ENCODE assay signal across 12 cellular contexts in genomic region chr17:49997256-49997735, GRCh38. TPM values are rescaled to one million over a fixed set of nuclear protein-coding genes. Genes with fewer than 3 reads are reported as not detected.
DNase-seq lines count a peak whose midpoint lies in the region; ATAC-seq, FAIRE-seq and TF ChIP-seq lines count a peak whose summit lies in the region.
"Had no signal": no experiment of that assay in that cellular context is flagged by ENCODE, and none has a peak within 500 bp of the region (broad histone marks: within the 10 kb centered on the region; RNA-seq: fewer than 3 reads in every experiment).

No MANE protein-coding gene starts in this region.

- H3K4me1 ChIP-seq in heart right ventricle (peaks cover 7 to 37% (median 31%) of the 10 kb centered on the region in 9 donors), iPS-18a (ENCODE audit: control insufficient read depth, low read depth, low read length) (no peaks in the 10 kb centered on the region)

- H3K4me3 Mint-ChIP-seq in type B pancreatic cell, result peak overlapping the region; percentile 65

- H3K4me1 Mint-ChIP-seq in type B pancreatic cell (ENCODE audit: unreplicated experiment), result peaks cover 25% of the 10 kb centered on the region

- H3K9me3 ChIP-seq in heart right ventricle, result no peaks in the 10 kb centered on the region
- H3K9me3 ChIP-seq in SK-N-MC (ENCODE audit: low read depth, low read length), result no peaks in the 10 kb centered on the region
- no peaks in the 10 kb centered on the region for H3K9me3 ChIP-seq in iPS-18a (ENCODE audit: control insufficient read depth, low read depth, low read length)
- H3K9me3 ChIP-seq: uterus had no signal

- FAIRE-seq in urothelium cell line (lab: Jason Lieb, UNC), result no peak

- DNase-seq in heart right ventricle (no peak), left ventricle myocardium superior (no peak), SK-N-MC (ENCODE audit: low read depth, low spot score) (no peak), type B pancreatic cell (ENCODE audit: extremely low spot score, unreplicated experiment) (no peak), urothelium cell line (ENCODE audit: low spot score) (no peak)

- peak overlapping the region in 8 of 10 donors; percentile 31 to 53 (median 45) for H3K4me3 ChIP-seq in heart right ventricle
- H3K4me3 ChIP-seq in SK-N-MC, result peak overlapping the region; percentile 83
- H3K4me3 ChIP-seq in iPS-18a (ENCODE audit: low read length), result peak overlapping the region; percentile 41

- intact Hi-C loops in heart right ventricle (cut with DNase I) (loop anchor here (1.0 to 10.0 kb wide), 12 partner anchors 45 to 430 kb away; partner anchors contain the start of gene SLC35B1 (in 6 of the 10)), left ventricle myocardium superior (cut with micrococcal nuclease) (loop anchor here (5.0 kb wide), 2 partner anchors 120 to 135 kb away; no protein-coding TSS in a partner anchor)

- H3K27ac ChIP-seq in heart right ventricle (no peak overlapping the region), SK-N-MC (no peak overlapping the region), iPS-18a (ENCODE audit: low read length) (no peak overlapping the region)
- H3K27ac ChIP-seq: parathyroid adenoma, uterus had no signal

- H3K36me3 ChIP-seq in heart right ventricle (no peaks in the 10 kb centered on the region), SK-N-MC (ENCODE audit: insufficient read depth, low read length) (no peaks in the 10 kb centered on the region), iPS-18a (ENCODE audit: control insufficient read depth, low read depth, low read length) (no peaks in the 10 kb centered on the region)
- H3K36me3 ChIP-seq: uterus had no signal

- H3K9ac ChIP-seq in SK-N-MC (ENCODE audit: insufficient read length) (no peak overlapping the region), iPS-18a (ENCODE audit: low read length) (no peak overlapping the region)
- H3K9ac ChIP-seq: parathyroid adenoma had no signal

- H3K27me3 ChIP-seq in heart right ventricle, result peaks cover 29 to 99% (median 96%) of the 10 kb centered on the region in 7 donors
- peaks cover 91% of the 10 kb centered on the region for H3K27me3 ChIP-seq in iPS-18a (ENCODE audit: control insufficient read depth, insufficient read depth, low read length)

- ATAC-seq in heart right ventricle (no peak), left ventricle myocardium superior (no peak), HG02884 (IDR thresholded peaks at IDR 0.05; ENCODE audit: unreplicated experiment) (no peak), HG03432 (IDR thresholded peaks at IDR 0.05; ENCODE audit: unreplicated experiment) (no peak)

- H3K27ac Mint-ChIP-seq in type B pancreatic cell, result no peak overlapping the region
- H3K27ac Mint-ChIP-seq: dendritic cell treated with granulocyte-macrophage colony-stimulating factor and Interleukin-4, amounts not matched to agents 40 ng/mL and 50 ng/mL, for 4 days had no signal

- H3K9me3 Mint-ChIP-seq in type B pancreatic cell, result no peaks in the 10 kb centered on the region
- H3K9me3 Mint-ChIP-seq: dendritic cell treated with granulocyte-macrophage colony-stimulating factor and Interleukin-4, amounts not matched to agents 40 ng/mL and 50 ng/mL, for 4 days had no signal

- WGBS in heart right ventricle, 2 donors, result 35 to 39% methylated on average over 8 of the region's 8 CpGs

- no peaks in the 10 kb centered on the region for H3K36me3 Mint-ChIP-seq in type B pancreatic cell

- H3K27me3 Mint-ChIP-seq in type B pancreatic cell, result peaks cover 80% of the 10 kb centered on the region

- TF ChIP-seq CTCF in heart right ventricle (IDR thresholded peaks at IDR 0.05), result no peak
- no peak for TF ChIP-seq CTCF in type B pancreatic cell (conservative IDR thresholded peaks at IDR 0.05)

RNA-seq across cellular contexts. Expression of gene DLX3, which starts 2.3 kb away (rescaled TPM):
- total RNA-seq in heart right ventricle (under 1 TPM in 2 of 10 donors, not detected in 8; 0.11 to 0.23 TPM), left ventricle myocardium superior (not detected), type B pancreatic cell (ENCODE audit: low replicate concordance) (15.9 and 16.7 TPM in 2 replicates)
- under 1 TPM in 1 of 2 donors, not detected in 1; 0.03 TPM for polyA plus RNA-seq in heart right ventricle
- total RNA-seq: NCI-H460 had no signal

RNA-seq across cellular contexts. Expression of gene DLX4, which starts 28.3 kb away (rescaled TPM):
- total RNA-seq in heart right ventricle (under 1 TPM in 1 of 10 donors, not detected in 9; 0.26 TPM), left ventricle myocardium superior (not detected), type B pancreatic cell (ENCODE audit: low replicate concordance) (3.1 and 10.4 TPM in 2 replicates)
- under 1 TPM in 1 of 2 donors, not detected in 1; 0.03 TPM for polyA plus RNA-seq in heart right ventricle
- total RNA-seq: uterus had no signal

RNA-seq across cellular contexts. Expression of gene ITGA3, which starts 58.6 kb away (rescaled TPM):
- 10 to 100 TPM; 12.5 to 44.2 (median 22.5) TPM for total RNA-seq in heart right ventricle
- 10 to 100 TPM; 26.1 to 39.9 TPM for polyA plus RNA-seq in heart right ventricle
- 16.5 TPM for total RNA-seq in left ventricle myocardium superior
- 20.3 and 27.3 TPM in 2 replicates for total RNA-seq in type B pancreatic cell (ENCODE audit: low replicate concordance)

Comparison
In these comparisons a context has a peak if more than half of its experiments do, and no peak if none do; other contexts are left out.
1. RNA of gene DLX3, which starts 2.3 kb away (total RNA-seq): 15.9 to 16.7 TPM in type B pancreatic cell; 0.11 to 0.23 TPM in heart right ventricle and not detected in left ventricle myocardium superior (single experiment); every median in the first group is over 10 times any median in the second.
2. Peak in every context shown above with its lines, with median percentiles within 50 percentile points of each other: H3K4me3 ChIP-seq.